ENCODE assay signal across 3 cellular contexts in genomic region chr12:112928978-112929377, GRCh38.
TF ChIP-seq lines count a peak whose summit lies in the region.

No MANE protein-coding gene starts in this region.

TF ChIP-seq in SK-N-SH, 30 proteins besides CTCF, POLR2A, EP300 and RAD21:
- no peak for TF ChIP-seq SIN3A (IDR thresholded peaks at IDR 0.05; ENCODE audit: borderline replicate concordance, low read depth, low read length)
- no peak for TF ChIP-seq TCF12 (IDR thresholded peaks at IDR 0.05)
- no peak for TF ChIP-seq FOXM1 (IDR thresholded peaks at IDR 0.05; ENCODE audit: low read depth)
- no peak for TF ChIP-seq USF2 (IDR thresholded peaks at IDR 0.05; ENCODE audit: borderline replicate concordance, low read depth, low read length)
- no peak for TF ChIP-seq RCOR1 (IDR thresholded peaks at IDR 0.05; ENCODE audit: low read length)

TF ChIP-seq in SK-N-SH treated with all-trans-retinoic acid at 6 μM for 48 hours, 23 proteins besides CTCF, POLR2A, EP300 and RAD21:
- TF ChIP-seq CSRNP3 (CRISPR knock-in tag; IDR thresholded peaks at IDR 0.05), result no peak
- no peak for TF ChIP-seq PATZ1 (CRISPR knock-in tag; IDR thresholded peaks at IDR 0.05; ENCODE audit: borderline replicate concordance)
- TF ChIP-seq ISL1 (CRISPR knock-in tag; IDR thresholded peaks at IDR 0.05), result no peak
- no peak for TF ChIP-seq ARNTL (CRISPR knock-in tag; IDR thresholded peaks at IDR 0.05; ENCODE audit: borderline replicate concordance, low read depth)
- TF ChIP-seq TSHZ2 (CRISPR knock-in tag; IDR thresholded peaks at IDR 0.05), result no peak
- TF ChIP-seq SNAI2 (CRISPR knock-in tag; IDR thresholded peaks at IDR 0.05), result no peak
- no peak for TF ChIP-seq ZNF70 (CRISPR knock-in tag; IDR thresholded peaks at IDR 0.05)
- TF ChIP-seq ZNF8 (CRISPR knock-in tag; IDR thresholded peaks at IDR 0.05), result no peak
- TF ChIP-seq TOX (CRISPR knock-in tag; IDR thresholded peaks at IDR 0.05; ENCODE audit: borderline replicate concordance), result no peak
- no peak for TF ChIP-seq GLIS3 (CRISPR knock-in tag; IDR thresholded peaks at IDR 0.05)
- TF ChIP-seq RARB (CRISPR knock-in tag; IDR thresholded peaks at IDR 0.05), result no peak
- no peak for TF ChIP-seq ZFP30 (CRISPR knock-in tag; IDR thresholded peaks at IDR 0.05)
- no peak for TF ChIP-seq ZFP3 (CRISPR knock-in tag; IDR thresholded peaks at IDR 0.05)
- TF ChIP-seq TCF4 (CRISPR knock-in tag; IDR thresholded peaks at IDR 0.05; ENCODE audit: borderline replicate concordance), result no peak
- no peak for TF ChIP-seq POU6F1 (CRISPR knock-in tag; IDR thresholded peaks at IDR 0.05; ENCODE audit: borderline replicate concordance, low read depth)
- no peak for TF ChIP-seq BACH2 (CRISPR knock-in tag; IDR thresholded peaks at IDR 0.05; ENCODE audit: borderline replicate concordance)
- TF ChIP-seq ZNF565 (CRISPR knock-in tag; conservative IDR thresholded peaks at IDR 0.05; ENCODE audit: low read depth), result no peak
- no peak for TF ChIP-seq ZC3H10 (CRISPR knock-in tag; IDR thresholded peaks at IDR 0.05)
- TF ChIP-seq, protein P1, sequence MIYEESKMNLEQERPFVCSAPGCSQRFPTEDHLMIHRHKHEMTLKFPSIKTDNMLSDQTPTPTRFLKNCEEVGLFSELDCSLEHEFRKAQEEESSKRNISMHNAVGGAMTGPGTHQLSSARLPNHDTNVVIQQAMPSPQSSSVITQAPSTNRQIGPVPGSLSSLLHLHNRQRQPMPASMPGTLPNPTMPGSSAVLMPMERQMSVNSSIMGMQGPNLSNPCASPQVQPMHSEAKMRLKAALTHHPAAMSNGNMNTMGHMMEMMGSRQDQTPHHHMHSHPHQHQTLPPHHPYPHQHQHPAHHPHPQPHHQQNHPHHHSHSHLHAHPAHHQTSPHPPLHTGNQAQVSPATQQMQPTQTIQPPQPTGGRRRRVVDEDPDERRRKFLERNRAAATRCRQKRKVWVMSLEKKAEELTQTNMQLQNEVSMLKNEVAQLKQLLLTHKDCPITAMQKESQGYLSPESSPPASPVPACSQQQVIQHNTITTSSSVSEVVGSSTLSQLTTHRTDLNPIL (CRISPR knock-in tag; IDR thresholded peaks at IDR 0.05; ENCODE audit: low read depth), result no peak

TF ChIP-seq in IMR-90, 13 proteins besides CTCF, POLR2A, EP300 and RAD21:
- TF ChIP-seq USF2 (IDR thresholded peaks at IDR 0.05; ENCODE audit: low read depth, low read length), result no peak
- TF ChIP-seq MAFK (IDR thresholded peaks at IDR 0.05; ENCODE audit: low read depth, low read length), result no peak
- no peak for TF ChIP-seq CHD1 (IDR thresholded peaks at IDR 0.05; ENCODE audit: low read depth, low read length)
- TF ChIP-seq NFE2L2 (IDR thresholded peaks at IDR 0.05; ENCODE audit: low read depth, low read length), result no peak
- no peak for TF ChIP-seq ELK1 (IDR thresholded peaks at IDR 0.05; ENCODE audit: borderline replicate concordance, low read depth, low read length)
- no peak for TF ChIP-seq FOS (IDR thresholded peaks at IDR 0.05; ENCODE audit: low read depth, low read length)
- TF ChIP-seq SMC3 (IDR thresholded peaks at IDR 0.05; ENCODE audit: low read depth, low read length), result no peak
- TF ChIP-seq RFX5 (IDR thresholded peaks at IDR 0.05; ENCODE audit: low read depth, low read length), result no peak
- no peak for TF ChIP-seq MXI1 (IDR thresholded peaks at IDR 0.05; ENCODE audit: borderline replicate concordance, low read depth, low read length)
- TF ChIP-seq RCOR1 (IDR thresholded peaks at IDR 0.05; ENCODE audit: insufficient replicate concordance, low read length), result no peak
- no peak for TF ChIP-seq CEBPB (IDR thresholded peaks at IDR 0.05; ENCODE audit: low read depth, low read length)
- TF ChIP-seq BHLHE40 (IDR thresholded peaks at IDR 0.05; ENCODE audit: low read depth, low read length), result no peak
